Comparison of ENCODE assay signal across 1 cellular context in genomic region chr12:54824402-54824801, GRCh38.
TF ChIP-seq lines count a peak whose summit lies in the region.

No MANE protein-coding gene starts in this region.

TF ChIP-seq in GM12878, 131 proteins besides CTCF, POLR2A, EP300 and RAD21 (continued from another document):
- no peak for TF ChIP-seq TBL1XR1 (IDR thresholded peaks at IDR 0.05; ENCODE audit: low read depth, low read length)
- no peak for TF ChIP-seq SREBF2 (IDR thresholded peaks at IDR 0.05; ENCODE audit: low read length)
- TF ChIP-seq MEF2B (IDR thresholded peaks at IDR 0.05; ENCODE audit: partially characterized antibody, poor library complexity, severe bottlenecking) = no peak
- no peak for TF ChIP-seq DPF2 (IDR thresholded peaks at IDR 0.05)
